ENCODE assay signal across 11 cellular contexts in genomic region chr2:97095661-97096060, GRCh38. TPM values are rescaled to one million over a fixed set of nuclear protein-coding genes. Genes with fewer than 3 reads are reported as not detected.
DNase-seq lines count a peak whose midpoint lies in the region; ATAC-seq and TF ChIP-seq lines count a peak whose summit lies in the region.
"Had no signal": no experiment of that assay in that cellular context is flagged by ENCODE, and none has a peak within 500 bp of the region (broad histone marks: within the 10 kb centered on the region; RNA-seq: fewer than 3 reads in every experiment).

No MANE protein-coding gene starts in this region.

- H3K9me3 Mint-ChIP-seq in T-helper 2 cell treated with Interferon-gamma antibody and Interleukin-4, amounts not matched to agents 5 μg/mL and 100 μg/mL, for 36 hours: peaks cover 12% of the 10 kb centered on the region
- H3K9me3 Mint-ChIP-seq in WTC11: peaks cover 15% of the 10 kb centered on the region
- no peaks in the 10 kb centered on the region for H3K9me3 Mint-ChIP-seq in stimulated activated naive B cell treated with anti-CD40 and anti-IgM and Interleukin-4, amounts not matched to agents 10 μg/mL and 1 μg/mL and 100 μg/mL, for 72 hours

- H3K4me1 Mint-ChIP-seq in T-helper 2 cell treated with Interferon-gamma antibody and Interleukin-4, amounts not matched to agents 5 μg/mL and 100 μg/mL, for 36 hours (ENCODE audit: low read depth): peaks cover 11% of the 10 kb centered on the region
- peaks cover 7% of the 10 kb centered on the region for H3K4me1 Mint-ChIP-seq in WTC11
- H3K4me1 Mint-ChIP-seq in stimulated activated naive B cell treated with anti-CD40 and anti-IgM and Interleukin-4, amounts not matched to agents 10 μg/mL and 1 μg/mL and 100 μg/mL, for 72 hours: peaks cover 0 to 9% of the 10 kb centered on the region in 2 donors

- ATAC-seq in WTC11: no peak
- no peak for ATAC-seq in stimulated activated naive B cell treated with anti-CD40 and anti-IgM and Interleukin-4, amounts not matched to agents 10 μg/mL and 1 μg/mL and 100 μg/mL, for 72 hours (replicated peaks)
- ATAC-seq in HG02571 (IDR thresholded peaks at IDR 0.05; ENCODE audit: unreplicated experiment): no peak
- ATAC-seq in HG02588 (IDR thresholded peaks at IDR 0.05; ENCODE audit: unreplicated experiment): no peak

- no peaks in the 10 kb centered on the region for H3K36me3 Mint-ChIP-seq in T-helper 2 cell treated with Interferon-gamma antibody and Interleukin-4, amounts not matched to agents 5 μg/mL and 100 μg/mL, for 36 hours (ENCODE audit: low read depth)
- H3K36me3 Mint-ChIP-seq in WTC11: no peaks in the 10 kb centered on the region
- peaks cover 2 to 3% of the 10 kb centered on the region in 2 donors for H3K36me3 Mint-ChIP-seq in stimulated activated naive B cell treated with anti-CD40 and anti-IgM and Interleukin-4, amounts not matched to agents 10 μg/mL and 1 μg/mL and 100 μg/mL, for 72 hours

- H3K4me3 Mint-ChIP-seq in T-helper 2 cell treated with Interferon-gamma antibody and Interleukin-4, amounts not matched to agents 5 μg/mL and 100 μg/mL, for 36 hours: peak overlapping the region; percentile 79
- peak overlapping the region; percentile 81 for H3K4me3 Mint-ChIP-seq in WTC11
- H3K4me3 Mint-ChIP-seq in stimulated activated naive B cell treated with anti-CD40 and anti-IgM and Interleukin-4, amounts not matched to agents 10 μg/mL and 1 μg/mL and 100 μg/mL, for 72 hours: peak overlapping the region; percentile 70 to 79

- POLR2A ChIA-PET in WTC11 (lab: Charles Lee): no interaction called here

- H3K9me3 ChIP-seq in iPS-18c (ENCODE audit: control insufficient read depth, insufficient read depth, low read length): peaks cover 2% of the 10 kb centered on the region
- H3K9me3 ChIP-seq: left lung had no signal

- TF ChIP-seq CTCF in WTC11 (IDR thresholded peaks at IDR 0.05): no peak

- peaks cover 24% of the 10 kb centered on the region for H3K27me3 Mint-ChIP-seq in T-helper 2 cell treated with Interferon-gamma antibody and Interleukin-4, amounts not matched to agents 5 μg/mL and 100 μg/mL, for 36 hours (ENCODE audit: low read depth)
- H3K27me3 Mint-ChIP-seq in WTC11 (ENCODE audit: low read depth): peaks cover 26% of the 10 kb centered on the region
- peaks cover 4 to 15% of the 10 kb centered on the region in 2 donors for H3K27me3 Mint-ChIP-seq in stimulated activated naive B cell treated with anti-CD40 and anti-IgM and Interleukin-4, amounts not matched to agents 10 μg/mL and 1 μg/mL and 100 μg/mL, for 72 hours

- CTCF ChIA-PET in WTC11 (lab: Charles Lee): interaction anchor here (1.1 kb wide), 1 partner anchor 227 kb away, joined by 3 read pairs; no protein-coding TSS in a partner anchor

- peak overlapping the region; percentile 38; the same call in 1 of the 2 replicates for H3K4me3 ChIP-seq in iPS-18c (ENCODE audit: insufficient read depth, low read depth, low read length)

- DNase-seq in T-helper 2 cell treated with Interferon-gamma antibody and Interleukin-4, amounts not matched to agents 5 μg/mL and 100 μg/mL, for 36 hours (ENCODE audit: low spot score): no peak
- no peak for DNase-seq in T-helper 2 cell
- no peak for DNase-seq in WTC11 (ENCODE audit: low spot score)
- DNase-seq in stimulated activated naive B cell treated with anti-CD40 and anti-IgM and Interleukin-4, amounts not matched to agents 10 μg/mL and 1 μg/mL and 100 μg/mL, for 72 hours: no peak
- no peak for DNase-seq in Kasumi-1 (lab: John Stamatoyannopoulos, UW)
- DNase-seq: KBM-7, NCI-H82 had no signal

- no peak overlapping the region for H3K27ac Mint-ChIP-seq in T-helper 2 cell treated with Interferon-gamma antibody and Interleukin-4, amounts not matched to agents 5 μg/mL and 100 μg/mL, for 36 hours
- H3K27ac Mint-ChIP-seq in WTC11: no peak overlapping the region
- H3K27ac Mint-ChIP-seq in stimulated activated naive B cell treated with anti-CD40 and anti-IgM and Interleukin-4, amounts not matched to agents 10 μg/mL and 1 μg/mL and 100 μg/mL, for 72 hours: no peak overlapping the region

TF ChIP-seq in WTC11, 78 proteins besides CTCF, POLR2A, EP300 and RAD21:
- TF ChIP-seq SOX15 (CRISPR knock-in tag; IDR thresholded peaks at IDR 0.05): no peak
- no peak for TF ChIP-seq IRF1 (CRISPR knock-in tag; IDR thresholded peaks at IDR 0.05)
- no peak for TF ChIP-seq ERG (CRISPR knock-in tag; IDR thresholded peaks at IDR 0.05)
- TF ChIP-seq KAT7 (CRISPR knock-in tag; IDR thresholded peaks at IDR 0.05; ENCODE audit: borderline replicate concordance): no peak
- TF ChIP-seq PRRX2 (CRISPR knock-in tag; IDR thresholded peaks at IDR 0.05): no peak
- TF ChIP-seq GTF2I (CRISPR knock-in tag; conservative IDR thresholded peaks at IDR 0.05): no peak
- no peak for TF ChIP-seq NR3C1 (CRISPR knock-in tag; conservative IDR thresholded peaks at IDR 0.05; ENCODE audit: low read depth)
- TF ChIP-seq STAT6 (CRISPR knock-in tag; conservative IDR thresholded peaks at IDR 0.05; ENCODE audit: low read depth): no peak
- TF ChIP-seq OVOL2 (CRISPR knock-in tag; IDR thresholded peaks at IDR 0.05; ENCODE audit: borderline replicate concordance): no peak
- TF ChIP-seq MYBL2 (CRISPR knock-in tag; IDR thresholded peaks at IDR 0.05): no peak

RNA-seq across cellular contexts. Expression of gene FAHD2B, which starts 1.0 kb away (rescaled TPM):
- total RNA-seq in WTC11 (2021): 45.2 to 49.5 TPM (median 46.4 TPM) in 3 replicates

RNA-seq across cellular contexts. Expression of gene ANKRD36, which starts 17.3 kb away (rescaled TPM):
- 14.4 to 16.8 TPM (median 16.2 TPM) in 3 replicates for total RNA-seq in WTC11 (2021)
